Comparison of ENCODE assay signal across 16 cellular contexts in the genomic region with DNA sequence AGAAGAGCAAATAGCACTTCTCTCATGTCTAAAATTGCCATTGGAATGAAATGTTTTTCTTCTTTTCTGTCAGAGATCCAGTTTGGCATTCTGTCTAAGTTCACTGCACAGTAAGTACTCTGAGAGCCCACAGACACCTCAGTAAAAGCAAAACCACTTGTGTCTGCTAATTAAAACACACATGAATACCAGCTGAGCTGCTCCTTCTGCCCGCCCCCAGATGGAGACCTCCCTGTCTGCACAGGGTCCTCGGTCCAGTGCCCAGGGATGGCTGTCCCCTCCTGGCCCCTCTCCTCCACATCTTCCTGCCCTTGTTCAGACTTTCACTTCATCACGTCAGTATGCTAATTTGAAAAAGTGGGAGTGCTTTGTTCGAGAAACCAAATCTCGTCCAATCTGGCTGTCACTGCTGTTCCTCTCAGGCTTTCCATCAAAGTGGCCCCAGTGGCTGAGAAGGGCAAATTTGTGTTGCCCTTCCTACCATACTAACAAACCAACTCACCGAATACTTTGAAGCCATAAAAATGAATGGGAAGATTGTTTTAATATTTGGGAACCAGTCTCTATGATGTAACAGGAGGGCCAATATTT. TPM values are rescaled to one million over a fixed set of nuclear protein-coding genes. Genes with fewer than 3 reads are reported as not detected.
DNase-seq lines count a peak whose midpoint lies in the region; ATAC-seq, FAIRE-seq and TF ChIP-seq lines count a peak whose summit lies in the region.
"Had no signal": no experiment of that assay in that cellular context is flagged by ENCODE, and none has a peak within 500 bp of the region (broad histone marks: within the 10 kb centered on the region; RNA-seq: fewer than 3 reads in every experiment).

No MANE protein-coding gene starts in this region.

- no peak for TF ChIP-seq CTCF in OCI-LY3 (IDR thresholded peaks at IDR 0.05; ENCODE audit: low read depth, low read length)
- TF ChIP-seq CTCF in heart right ventricle (IDR thresholded peaks at IDR 0.05): no peak

- peak overlapping the region; percentile 58 for H3K4me3 ChIP-seq in OCI-LY3 (ENCODE audit: low read length)
- H3K4me3 ChIP-seq in heart right ventricle: peak overlapping the region in 6 of 10 donors; percentile 12 to 28 (median 21)
- H3K4me3 ChIP-seq in trophoblast cell (ENCODE audit: low read depth, low read length): no peak overlapping the region
- H3K4me3 ChIP-seq in effector memory CD4-positive, alpha-beta T cell (ENCODE audit: insufficient read depth, low read depth, low read length, poor library complexity, severe bottlenecking): no peak overlapping the region
- H3K4me3 ChIP-seq: BLaER1 treated with 17β-estradiol and CSF1 and Interleukin-3, amounts not matched to agents 10 nM and 100 nM; uterus had no signal

- H3K4me2 ChIP-seq in OCI-LY3 (ENCODE audit: low read length) (peak overlapping the region; percentile 48), trophoblast cell (ENCODE audit: low read length) (no peak overlapping the region)
- H3K4me2 ChIP-seq: BLaER1 treated with 17β-estradiol and CSF1 and Interleukin-3, amounts not matched to agents 10 nM and 100 nM had no signal

- H3K79me2 ChIP-seq in OCI-LY3 (ENCODE audit: low read length) (no peaks in the 10 kb centered on the region), trophoblast cell (ENCODE audit: control insufficient read depth, insufficient read depth, low read length, poor library complexity) (no peaks in the 10 kb centered on the region)

- H3K79me1 ChIP-seq in trophoblast cell (ENCODE audit: low read length): peaks cover 15% of the 10 kb centered on the region

- peak; percentile 68 for FAIRE-seq in GM12892 (lab: Jason Lieb, UNC)

- H4K12ac ChIP-seq in trophoblast cell (ENCODE audit: low read depth, low read length): no peak overlapping the region

- H2BK120ac ChIP-seq in trophoblast cell (ENCODE audit: insufficient read depth, low read length, poor library complexity): peak overlapping the region; percentile 47

- TF ChIP-seq POLR2A in GM12892 (IDR thresholded peaks at IDR 0.05; ENCODE audit: low read depth, low read length): no peak

- no peaks in the 10 kb centered on the region for H3K9me3 ChIP-seq in OCI-LY3 (ENCODE audit: insufficient read depth, low read length)
- H3K9me3 ChIP-seq in heart right ventricle: no peaks in the 10 kb centered on the region
- H3K9me3 ChIP-seq in trophoblast cell (ENCODE audit: insufficient read depth, low read depth, low read length): no peaks in the 10 kb centered on the region
- no peaks in the 10 kb centered on the region for H3K9me3 ChIP-seq in effector memory CD4-positive, alpha-beta T cell (ENCODE audit: control insufficient read depth, low read length)
- H3K9me3 ChIP-seq: BLaER1 treated with 17β-estradiol and CSF1 and Interleukin-3, amounts not matched to agents 10 nM and 100 nM; uterus had no signal

- peak overlapping the region; percentile 5 for H2AK5ac ChIP-seq in trophoblast cell (ENCODE audit: low read length)

- no peak overlapping the region for H2BK5ac ChIP-seq in trophoblast cell (ENCODE audit: low read depth, low read length, poor library complexity)

- H3K27me3 ChIP-seq in OCI-LY3 (ENCODE audit: low read depth, low read length) (no peaks in the 10 kb centered on the region; the same call in 1 of the 2 replicates), heart right ventricle (no peaks in the 10 kb centered on the region), trophoblast cell (ENCODE audit: insufficient read depth, low read length) (no peaks in the 10 kb centered on the region)
- no peaks in the 10 kb centered on the region for H3K27me3 ChIP-seq in effector memory CD4-positive, alpha-beta T cell (replicated peaks; ENCODE audit: control insufficient read depth, insufficient read depth, low read length, poor library complexity, severe bottlenecking)
- H3K27me3 ChIP-seq: BLaER1 treated with 17β-estradiol and CSF1 and Interleukin-3, amounts not matched to agents 10 nM and 100 nM; uterus had no signal

- no peaks in the 10 kb centered on the region for H4K20me1 ChIP-seq in OCI-LY3 (ENCODE audit: insufficient read depth, low read length)
- H4K20me1 ChIP-seq: BLaER1 treated with 17β-estradiol and CSF1 and Interleukin-3, amounts not matched to agents 10 nM and 100 nM had no signal

- H3K4me1 ChIP-seq in OCI-LY3 (ENCODE audit: low read length) (peaks cover 38% of the 10 kb centered on the region), heart right ventricle (peaks cover 0 to 19% (median 3%) of the 10 kb centered on the region in 9 donors), trophoblast cell (ENCODE audit: control insufficient read depth in 1 of 2, insufficient read depth in 2 of 2, low read length in 2 of 2) (peaks cover 7 to 11% of the 10 kb centered on the region in 2 experiments)
- no peaks in the 10 kb centered on the region for H3K4me1 ChIP-seq in effector memory CD4-positive, alpha-beta T cell (ENCODE audit: control insufficient read depth, insufficient read depth, low read length, poor library complexity, severe bottlenecking)
- H3K4me1 ChIP-seq: uterus had no signal

- no peak overlapping the region for H3K9ac ChIP-seq in OCI-LY3 (ENCODE audit: low read length)
- no peak overlapping the region for H3K9ac ChIP-seq in trophoblast cell (ENCODE audit: low read length)
- H3K9ac ChIP-seq: BLaER1 treated with 17β-estradiol and CSF1 and Interleukin-3, amounts not matched to agents 10 nM and 100 nM had no signal

- no peak for DNase-seq in GM12892 (ENCODE audit: insufficient read length)
- DNase-seq in heart right ventricle: no peak
- DNase-seq in trophoblast cell: no peak
- no peak for DNase-seq in NCI-H2227 (lab: John Stamatoyannopoulos, UW; ENCODE audit: unreplicated experiment)
- no peak for DNase-seq in activated CD8-positive, alpha-beta memory T cell treated with anti-CD3 and anti-CD28 coated beads for 24 hours
- no peak for DNase-seq in effector memory CD4-positive, alpha-beta T cell
- DNase-seq: activated CD4-positive, alpha-beta T cell treated with anti-CD3 and anti-CD28 coated beads, Interleukin-2, amount 10 ng/mL, durations not matched to agents 7 days and 5 days; activated T-cell treated with anti-CD3 and anti-CD28 coated beads, Interleukin-2, amount 50 U/mL, for 4 hours; NCI-H1436 treated with DMSO at 0.1 percent for 48 hours; stimulated activated CD4-positive, alpha-beta T cell treated with anti-CD3 and anti-CD28 coated beads, Interleukin-2, amount 100 ng/mL, for 48 hours; uterus had no signal

- H2AFZ ChIP-seq in OCI-LY3 (ENCODE audit: low read depth, low read length): no peak overlapping the region
- H2AFZ ChIP-seq in trophoblast cell (ENCODE audit: insufficient read depth, low read length, poor library complexity): no peak overlapping the region

- H3K36me3 ChIP-seq in OCI-LY3 (replicated peaks; ENCODE audit: low read depth, low read length): no peaks in the 10 kb centered on the region
- no peaks in the 10 kb centered on the region for H3K36me3 ChIP-seq in heart right ventricle
- H3K36me3 ChIP-seq in trophoblast cell (ENCODE audit: control insufficient read depth in 1 of 2, insufficient read depth in 2 of 2, low read length in 2 of 2): no peaks in the 10 kb centered on the region
- no peaks in the 10 kb centered on the region for H3K36me3 ChIP-seq in effector memory CD4-positive, alpha-beta T cell (ENCODE audit: control insufficient read depth, insufficient read depth, low read length)
- H3K36me3 ChIP-seq: BLaER1 treated with 17β-estradiol and CSF1 and Interleukin-3, amounts not matched to agents 10 nM and 100 nM; uterus had no signal

- H3K23ac ChIP-seq in trophoblast cell (ENCODE audit: low read length): no peak overlapping the region

- peak overlapping the region; percentile 41 for H4K91ac ChIP-seq in trophoblast cell (ENCODE audit: low read depth, low read length)

- H3K18ac ChIP-seq in trophoblast cell (ENCODE audit: low read length): peak overlapping the region; percentile 9

- peak overlapping the region; percentile 8 for H3K14ac ChIP-seq in trophoblast cell (ENCODE audit: low read length)

- ATAC-seq in heart right ventricle (peak in 3 of 8 donors; percentile 31 to 74 (median 39)), HG03442 (IDR thresholded peaks at IDR 0.05; ENCODE audit: unreplicated experiment) (no peak)
- ATAC-seq: activated T-cell treated with anti-CD3 and anti-CD28 coated beads, Interleukin-2, amount 50 U/mL, for 4 hours had no signal

- H3K4ac ChIP-seq in trophoblast cell (ENCODE audit: low read depth, low read length): no peak overlapping the region

- peak overlapping the region; percentile 25 for H2BK12ac ChIP-seq in trophoblast cell (ENCODE audit: low read length)

- intact Hi-C loops in heart right ventricle (cut with DNase I): no loop called here

- WGBS in heart right ventricle, 2 donors: 43 to 46% methylated on average over 6 of the region's 6 CpGs
- no CpG with 5 or more reads among the region's 6 CpGs for WGBS in trophoblast cell (ENCODE audit: extremely low coverage, insufficient coverage, insufficient read length)

- H3K27ac ChIP-seq in OCI-LY3 (ENCODE audit: low read length): no peak overlapping the region
- H3K27ac ChIP-seq in heart right ventricle: no peak overlapping the region
- H3K27ac ChIP-seq in trophoblast cell (ENCODE audit: low read depth, low read length): no peak overlapping the region
- no peak overlapping the region for H3K27ac ChIP-seq in effector memory CD4-positive, alpha-beta T cell (ENCODE audit: insufficient read depth, low read length, poor library complexity, severe bottlenecking)
- H3K27ac ChIP-seq: BLaER1 treated with 17β-estradiol and CSF1 and Interleukin-3, amounts not matched to agents 10 nM and 100 nM had no signal

- H4K8ac ChIP-seq in trophoblast cell (ENCODE audit: low read depth, low read length): no peak overlapping the region

RNA-seq across cellular contexts. Expression of a gene that starts 43.5 kb away (rescaled TPM):
- polyA plus RNA-seq in GM12892 (2012; ENCODE audit: missing spikeins): not detected
- total RNA-seq in heart right ventricle: not detected
- polyA plus RNA-seq in heart right ventricle: under 1 TPM in 1 of 2 donors, not detected in 1; 0.01 TPM
- 18.1 and 20.9 TPM in 2 replicates for polyA plus RNA-seq in trophoblast cell (2013)
- total RNA-seq: activated CD4-positive, alpha-beta T cell treated with anti-CD3 and anti-CD28 coated beads, Interleukin-2, amount 10 ng/mL, durations not matched to agents 7 days and 5 days; activated T-cell treated with anti-CD3 and anti-CD28 coated beads, Interleukin-2, amount 50 U/mL, for 4 hours; dermis microvascular lymphatic vessel endothelial cell; posterior vena cava had no signal

Comparison
In these comparisons a context has a peak if more than half of its experiments do, and no peak if none do; other contexts are left out.
1. H3K4me3 ChIP-seq: peak in OCI-LY3 (single experiment) and heart right ventricle (6 of 10); none in trophoblast cell (single experiment) and effector memory CD4-positive, alpha-beta T cell (single experiment).